In genomic region chr2:26414291-26414690, GRCh38 we compare ENCODE assay signal across 26 cellular contexts. TPM values are rescaled to one million over a fixed set of nuclear protein-coding genes. Genes with fewer than 3 reads are reported as not detected.
DNase-seq lines count a peak whose midpoint lies in the region; ATAC-seq and TF ChIP-seq lines count a peak whose summit lies in the region.
"Had no signal": no experiment of that assay in that cellular context is flagged by ENCODE, and none has a peak within 500 bp of the region (broad histone marks: within the 10 kb centered on the region; RNA-seq: fewer than 3 reads in every experiment).

No MANE protein-coding gene starts in this region.

- DNase-seq in NCI-H2171 treated with DMSO at 0.1 percent for 48 hours (lab: John Stamatoyannopoulos, UW) (peak; percentile 15), NCI-H2171 (lab: John Stamatoyannopoulos, UW) (no peak), NCI-H1694 (lab: John Stamatoyannopoulos, UW) (peak; percentile 32), superior temporal gyrus (ENCODE audit: extremely low spot score) (peak; percentile 66), PC-3 (no peak), Calu3 (no peak)
- DNase-seq in activated T-cell treated with anti-CD3 and anti-CD28 coated beads, Interleukin-2, amount 50 U/mL, for 48 hours = no peak
- DNase-seq: 8988T; activated CD4-positive, alpha-beta T cell treated with anti-CD3 and anti-CD28 coated beads for 48 hours; activated naive CD4-positive, alpha-beta T cell treated with Interleukin-2 at 50 U/mL for 16 hours; activated T-cell treated with anti-CD3 and anti-CD28 coated beads, Interleukin-2, amount 50 U/mL, for 72 hours; amniotic stem cell; DND-41; glutamatergic neuron; H9; NCI-H1105; NCI-H2029 treated with DMSO at 0.1 percent for 48 hours; NK-92 treated with Interleukin-12 subunit alpha and Interleukin-12 subunit beta, amount 100 ng/mL, for 24 hours; stimulated activated CD4-positive, alpha-beta T cell treated with anti-CD3 and anti-CD28 coated beads, Interleukin-15, amount 100 ng/mL, for 24 hours; stimulated activated naive CD8-positive, alpha-beta T cell treated with anti-CD3 and anti-CD28 coated beads, Interleukin-15, amount 100 ng/mL, for 72 hours; tibial artery had no signal

- H3K4me3 ChIP-seq in PC-3 (ENCODE audit: low read length) = no peak overlapping the region
- H3K4me3 ChIP-seq: lung, tibial artery had no signal

- H3K4me3 Mint-ChIP-seq in Calu3 (ENCODE audit: low read depth, unreplicated experiment) = no peak overlapping the region
- H3K4me3 Mint-ChIP-seq: activated T-cell treated with anti-CD3 and anti-CD28 coated beads, Interleukin-2, amount 50 U/mL, for 72 hours; H9; stimulated activated naive CD8-positive, alpha-beta T cell treated with anti-CD3 and anti-CD28 coated beads, Interleukin-15, amount 100 ng/mL, for 72 hours; T-helper 2 cell treated with Interferon-gamma antibody and Interleukin-4, amounts not matched to agents 5 μg/mL and 100 μg/mL, for 36 hours had no signal

- H3K36me3 ChIP-seq in PC-3 (ENCODE audit: low read depth, low read length) = no peaks in the 10 kb centered on the region
- H3K36me3 ChIP-seq: neutrophil, tibial artery had no signal

- no peaks in the 10 kb centered on the region for H3K4me1 ChIP-seq in PC-3 (ENCODE audit: insufficient read depth, low read length)
- H3K4me1 ChIP-seq: tibial artery had no signal

- no peak overlapping the region for H3K4me2 ChIP-seq in PC-3 (ENCODE audit: low read length)

- H3K36me3 Mint-ChIP-seq in Calu3 (ENCODE audit: insufficient read depth, unreplicated experiment) = peaks cover 5% of the 10 kb centered on the region

- CTCF ChIA-PET in PC-3 (lab: Charles Lee) = no interaction called here
- CTCF ChIA-PET in Calu3 (lab: Charles Lee) = no interaction called here

- H3K4me1 Mint-ChIP-seq in Calu3 (ENCODE audit: low read depth, unreplicated experiment) = peaks cover 10% of the 10 kb centered on the region

- H3K27ac ChIP-seq in cingulate gyrus (ENCODE audit: low read depth, low read length) (peak overlapping the region; percentile 8), PC-3 (ENCODE audit: low read length) (no peak overlapping the region)
- H3K27ac ChIP-seq: neutrophil, tibial artery had no signal

- no peak overlapping the region for H3K27ac Mint-ChIP-seq in Calu3 (ENCODE audit: unreplicated experiment)
- H3K27ac Mint-ChIP-seq: activated T-cell treated with anti-CD3 and anti-CD28 coated beads, Interleukin-2, amount 50 U/mL, for 72 hours; H9; progenitor cell of endocrine pancreas; stimulated activated naive CD8-positive, alpha-beta T cell treated with anti-CD3 and anti-CD28 coated beads, Interleukin-15, amount 100 ng/mL, for 72 hours; T-helper 2 cell treated with Interferon-gamma antibody and Interleukin-4, amounts not matched to agents 5 μg/mL and 100 μg/mL, for 36 hours had no signal

- H3K9ac ChIP-seq in PC-3 (ENCODE audit: low read length) = no peak overlapping the region

- H3K9me3 Mint-ChIP-seq in Calu3 (ENCODE audit: low read depth, unreplicated experiment) = no peaks in the 10 kb centered on the region
- H3K9me3 Mint-ChIP-seq: activated T-cell treated with anti-CD3 and anti-CD28 coated beads, Interleukin-2, amount 50 U/mL, for 72 hours; H9; T-helper 2 cell treated with Interferon-gamma antibody and Interleukin-4, amounts not matched to agents 5 μg/mL and 100 μg/mL, for 36 hours had no signal

- POLR2A ChIA-PET in PC-3 (lab: Charles Lee; ENCODE audit: unreplicated experiment) = no interaction called here

- no peak for ATAC-seq in PC-3
- ATAC-seq: activated T-cell treated with anti-CD3 and anti-CD28 coated beads, Interleukin-2, amount 50 U/mL, for 72 hours; stimulated activated naive CD8-positive, alpha-beta T cell treated with anti-CD3 and anti-CD28 coated beads, Interleukin-15, amount 100 ng/mL, for 72 hours had no signal

- no peaks in the 10 kb centered on the region for H3K27me3 ChIP-seq in PC-3 (ENCODE audit: low read length)
- H3K27me3 ChIP-seq: neutrophil had no signal

- no peaks in the 10 kb centered on the region for H3K9me3 ChIP-seq in PC-3 (ENCODE audit: low read length)
- H3K9me3 ChIP-seq: neutrophil, tibial artery had no signal

- intact Hi-C loops in PC-3 (cut with micrococcal nuclease) = no loop called here
- intact Hi-C loops in Calu3 (cut with micrococcal nuclease; ENCODE audit: unreplicated experiment) = no loop called here

- H3K27me3 Mint-ChIP-seq in Calu3 (ENCODE audit: unreplicated experiment) = no peaks in the 10 kb centered on the region
- H3K27me3 Mint-ChIP-seq: progenitor cell of endocrine pancreas had no signal

- TF ChIP-seq CTCF in PC-3 (conservative IDR thresholded peaks at IDR 0.05; ENCODE audit: low read depth, low read length) (no peak), Calu3 (IDR thresholded peaks at IDR 0.05; ENCODE audit: unreplicated experiment) (no peak)

- BruUV-seq in PC-3 (replicated peaks; lab: Mats Ljungman, UMichigan) = no TSS peak
- no TSS peak for BruUV-seq in Calu3 (replicated peaks; lab: Mats Ljungman, UMichigan)

- no peaks in the 10 kb centered on the region for H3K79me2 ChIP-seq in PC-3 (ENCODE audit: low read length)

- no peaks in the 10 kb centered on the region for H3F3A ChIP-seq in PC-3 (ENCODE audit: low read length, unreplicated experiment)

- no peak overlapping the region for H2AFZ ChIP-seq in PC-3 (ENCODE audit: low read length)

- H4K20me1 ChIP-seq in PC-3 (ENCODE audit: low read length) = no peaks in the 10 kb centered on the region

- H3K9me2 ChIP-seq in PC-3 (replicated peaks; ENCODE audit: low read length) = no peaks in the 10 kb centered on the region

RNA-seq across cellular contexts. Expression of gene DRC1, which starts 12.6 kb away (rescaled TPM):
- total RNA-seq in PC-3 (2014; rRNA removed) (not detected in 2 replicates), Calu3 (2022) (not detected in 2 replicates)
- total RNA-seq: H9 had no signal

Comparison
In these comparisons a context has a peak if more than half of its experiments do, and no peak if none do; other contexts are left out.
1. DNase-seq: peak in NCI-H2171 treated with DMSO at 0.1 percent for 48 hours (single experiment), NCI-H1694 (single experiment) and superior temporal gyrus (single experiment); none in NCI-H2171 (single experiment), PC-3 (single experiment), Calu3 (single experiment) and activated T-cell treated with anti-CD3 and anti-CD28 coated beads, Interleukin-2, amount 50 U/mL, for 48 hours (0 of 2).